In genomic region chr3:52534281-52535183, GRCh38 we compare ENCODE assay signal across 8 cellular contexts. TPM values are rescaled to one million over a fixed set of nuclear protein-coding genes. Genes with fewer than 3 reads are reported as not detected.
DNase-seq lines count a peak whose midpoint lies in the region; ATAC-seq lines count a peak whose summit lies in the region.

No MANE protein-coding gene starts in this region.

- no peak overlapping the region for H3K27ac ChIP-seq in muscle layer of duodenum (ENCODE audit: low read length)

- H3K27me3 Mint-ChIP-seq in activated naive CD4-positive, alpha-beta T cell treated with anti-CD3 and anti-CD28 coated beads, Interleukin-2, amount 50 U/mL, for 24 hours = no peaks in the 10 kb centered on the region

- H3K4me1 Mint-ChIP-seq in activated naive CD4-positive, alpha-beta T cell treated with anti-CD3 and anti-CD28 coated beads, Interleukin-2, amount 50 U/mL, for 24 hours = peaks cover 35% of the 10 kb centered on the region

- no peak overlapping the region for H3K4me3 ChIP-seq in endocrine pancreas (ENCODE audit: control insufficient read depth, insufficient read depth, low read length)
- H3K4me3 ChIP-seq in muscle layer of duodenum (ENCODE audit: low read depth in 1 of 2, low read length in 2 of 2) = peak overlapping the region; percentile 33 to 63

- peaks cover 13% of the 10 kb centered on the region for H3K36me3 Mint-ChIP-seq in activated naive CD4-positive, alpha-beta T cell treated with anti-CD3 and anti-CD28 coated beads, Interleukin-2, amount 50 U/mL, for 24 hours

- H3K27ac Mint-ChIP-seq in activated naive CD4-positive, alpha-beta T cell treated with anti-CD3 and anti-CD28 coated beads, Interleukin-2, amount 50 U/mL, for 24 hours = peak overlapping the region; percentile 79

- peak overlapping the region; percentile 82 for H3K4me3 Mint-ChIP-seq in activated naive CD4-positive, alpha-beta T cell treated with anti-CD3 and anti-CD28 coated beads, Interleukin-2, amount 50 U/mL, for 24 hours

- ATAC-seq in GM19397 (IDR thresholded peaks at IDR 0.05; ENCODE audit: unreplicated experiment) (no peak), GM18867 (IDR thresholded peaks at IDR 0.05; ENCODE audit: unreplicated experiment) (no peak), HG03196 (IDR thresholded peaks at IDR 0.05; ENCODE audit: unreplicated experiment) (no peak)

- H3K36me3 ChIP-seq in endocrine pancreas (ENCODE audit: control insufficient read depth, insufficient read depth, low read length) = no peaks in the 10 kb centered on the region
- H3K36me3 ChIP-seq in muscle layer of duodenum (ENCODE audit: control insufficient read depth in 1 of 2, insufficient read depth in 2 of 2, low read length in 2 of 2) = no peaks in the 10 kb centered on the region

- H3K27me3 ChIP-seq in endocrine pancreas (ENCODE audit: control insufficient read depth, insufficient read depth, low read length) (no peaks in the 10 kb centered on the region), muscle layer of duodenum (ENCODE audit: low read depth, low read length) (no peaks in the 10 kb centered on the region)

- peak overlapping the region; percentile 62 for H3K9ac ChIP-seq in endocrine pancreas (ENCODE audit: control insufficient read depth, insufficient read depth, low read length)

- no peaks in the 10 kb centered on the region for H3K9me3 ChIP-seq in endocrine pancreas (ENCODE audit: control insufficient read depth, low read length)
- no peaks in the 10 kb centered on the region for H3K9me3 ChIP-seq in muscle layer of duodenum (ENCODE audit: control insufficient read depth in 1 of 2, low read length in 2 of 2)

- no peaks in the 10 kb centered on the region for H3K4me1 ChIP-seq in endocrine pancreas (ENCODE audit: control insufficient read depth, insufficient read depth, low read length)
- H3K4me1 ChIP-seq in muscle layer of duodenum (ENCODE audit: control insufficient read depth in 1 of 2, insufficient read depth in 2 of 2, low read length in 2 of 2) = peaks cover 8 to 32% of the 10 kb centered on the region in 2 donors

- DNase-seq in activated naive CD4-positive, alpha-beta T cell treated with Interleukin-2 at 50 U/mL for 16 hours = no peak
- DNase-seq in RPMI7951 (ENCODE audit: low read depth) = peak; percentile 63

- H3K9me3 Mint-ChIP-seq in activated naive CD4-positive, alpha-beta T cell treated with anti-CD3 and anti-CD28 coated beads, Interleukin-2, amount 50 U/mL, for 24 hours = no peaks in the 10 kb centered on the region

RNA-seq across cellular contexts. Expression of gene NT5DC2, which starts 0.9 kb away (rescaled TPM):
- total RNA-seq in RPMI7951 (2014; rRNA removed; shearing (Covaris generic)) = 130 and 180 TPM in 2 replicates

RNA-seq across cellular contexts. Expression of gene UQCC5, which starts 1.9 kb away (rescaled TPM):
- total RNA-seq in RPMI7951 (2014; rRNA removed; shearing (Covaris generic)) = 13.0 and 14.0 TPM in 2 replicates

RNA-seq across cellular contexts. Expression of gene STAB1, which starts 39.4 kb away (rescaled TPM):
- under 0.01 TPM in 2 replicates for total RNA-seq in RPMI7951 (2014; rRNA removed; shearing (Covaris generic))
